1 cellular context compared by ENCODE assay signal in the genomic region with DNA sequence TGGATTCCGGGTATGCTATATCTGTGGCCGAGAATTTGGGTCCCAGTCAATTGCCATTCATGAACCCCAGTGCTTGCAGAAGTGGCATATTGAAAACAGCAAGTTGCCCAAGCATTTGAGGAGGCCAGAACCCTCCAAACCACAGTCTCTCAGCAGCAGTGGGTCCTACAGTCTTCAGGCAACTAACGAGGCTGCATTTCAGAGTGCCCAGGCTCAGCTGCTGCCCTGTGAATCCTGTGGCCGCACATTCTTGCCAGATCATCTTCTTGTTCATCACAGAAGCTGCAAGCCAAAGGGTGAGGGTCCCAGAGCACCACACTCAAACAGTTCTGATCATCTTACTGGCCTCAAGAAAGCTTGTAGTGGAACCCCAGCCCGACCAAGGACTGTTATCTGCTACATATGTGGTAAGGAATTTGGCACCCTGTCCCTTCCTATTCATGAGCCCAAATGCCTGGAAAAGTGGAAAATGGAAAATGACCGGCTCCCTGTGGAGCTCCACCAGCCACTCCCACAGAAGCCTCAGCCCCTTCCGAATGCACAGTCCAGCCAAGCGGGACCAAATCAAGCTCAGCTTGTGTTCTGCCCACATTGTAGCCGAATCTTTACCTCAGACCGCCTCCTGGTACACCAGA.
TF ChIP-seq lines count a peak whose summit lies in the region.

No MANE protein-coding gene starts in this region.

TF ChIP-seq in IMR-90, 13 proteins besides CTCF, POLR2A, EP300 and RAD21:
- TF ChIP-seq, protein P1, sequence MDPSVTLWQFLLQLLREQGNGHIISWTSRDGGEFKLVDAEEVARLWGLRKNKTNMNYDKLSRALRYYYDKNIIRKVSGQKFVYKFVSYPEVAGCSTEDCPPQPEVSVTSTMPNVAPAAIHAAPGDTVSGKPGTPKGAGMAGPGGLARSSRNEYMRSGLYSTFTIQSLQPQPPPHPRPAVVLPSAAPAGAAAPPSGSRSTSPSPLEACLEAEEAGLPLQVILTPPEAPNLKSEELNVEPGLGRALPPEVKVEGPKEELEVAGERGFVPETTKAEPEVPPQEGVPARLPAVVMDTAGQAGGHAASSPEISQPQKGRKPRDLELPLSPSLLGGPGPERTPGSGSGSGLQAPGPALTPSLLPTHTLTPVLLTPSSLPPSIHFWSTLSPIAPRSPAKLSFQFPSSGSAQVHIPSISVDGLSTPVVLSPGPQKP (IDR thresholded peaks at IDR 0.05; ENCODE audit: borderline replicate concordance, low read depth, low read length): no peak
